In genomic region chr11:7955191-7955590, GRCh38 we compare ENCODE assay signal across 34 cellular contexts. TPM values are rescaled to one million over a fixed set of nuclear protein-coding genes. Genes with fewer than 3 reads are reported as not detected.
"Had no signal": no experiment of that assay in that cellular context is flagged by ENCODE, and none has a peak within 500 bp of the region (broad histone marks: within the 10 kb centered on the region; RNA-seq: fewer than 3 reads in every experiment).

No MANE protein-coding gene starts in this region.

- H3K27ac Mint-ChIP-seq: natural killer cell; nephron; neural progenitor cell; progenitor cell of endocrine pancreas; stimulated activated effector memory CD8-positive, alpha-beta T cell treated with anti-CD3 and anti-CD28 coated beads, Interleukin-12 subunit alpha, Interleukin-12 subunit beta, amount 100 ng/mL, for 72 hours; stimulated activated naive B cell treated with anti-CD40 and anti-IgM and Interleukin-4, amounts not matched to agents 10 μg/mL and 1 μg/mL and 100 μg/mL, for 72 hours; stimulated activated naive CD8-positive, alpha-beta T cell treated with anti-CD3 and anti-CD28 coated beads, Interleukin-15, amount 100 ng/mL, for 72 hours had no signal

- H3K9me3 ChIP-seq: ovary, psoas muscle, right lobe of liver, thoracic aorta, thyroid gland, upper lobe of left lung, vagina had no signal

- H3K27me3 Mint-ChIP-seq: progenitor cell of endocrine pancreas had no signal

- H3K4me3 ChIP-seq: neural progenitor cell, ovary, psoas muscle, right lobe of liver, sigmoid colon, thoracic aorta, thyroid gland, tibial nerve, upper lobe of left lung, vagina had no signal

- H3K4me1 ChIP-seq: neural progenitor cell, parathyroid adenoma, psoas muscle, right lobe of liver, sigmoid colon, thyroid gland, tibial nerve, upper lobe of left lung, vagina had no signal

- H3K27me3 ChIP-seq: neural progenitor cell, ovary, right lobe of liver, sigmoid colon, thyroid gland, tibial nerve, upper lobe of left lung, vagina had no signal

- H3K9me3 Mint-ChIP-seq: nephron; neural progenitor cell; stimulated activated naive B cell treated with anti-CD40 and anti-IgM and Interleukin-4, amounts not matched to agents 10 μg/mL and 1 μg/mL and 100 μg/mL, for 72 hours; stimulated activated naive CD8-positive, alpha-beta T cell treated with anti-CD3 and anti-CD28 coated beads, Interleukin-15, amount 100 ng/mL, for 72 hours had no signal

- H3K27ac ChIP-seq: neural progenitor cell, ovary, parathyroid adenoma, psoas muscle, right lobe of liver, sigmoid colon, thoracic aorta, thyroid gland, tibial nerve, upper lobe of left lung, vagina had no signal

- H3K36me3 Mint-ChIP-seq: natural killer cell; neural progenitor cell; stimulated activated effector memory CD8-positive, alpha-beta T cell treated with anti-CD3 and anti-CD28 coated beads, Interleukin-12 subunit alpha, Interleukin-12 subunit beta, amount 100 ng/mL, for 72 hours; stimulated activated naive B cell treated with anti-CD40 and anti-IgM and Interleukin-4, amounts not matched to agents 10 μg/mL and 1 μg/mL and 100 μg/mL, for 72 hours had no signal

- H3K36me3 ChIP-seq: neural progenitor cell, ovary, right lobe of liver, sigmoid colon, thoracic aorta, thyroid gland, tibial nerve, upper lobe of left lung, vagina had no signal

- H3K4me1 Mint-ChIP-seq: natural killer cell; nephron; neural progenitor cell; stimulated activated effector memory CD8-positive, alpha-beta T cell treated with anti-CD3 and anti-CD28 coated beads, Interleukin-12 subunit alpha, Interleukin-12 subunit beta, amount 100 ng/mL, for 72 hours; stimulated activated naive B cell treated with anti-CD40 and anti-IgM and Interleukin-4, amounts not matched to agents 10 μg/mL and 1 μg/mL and 100 μg/mL, for 72 hours; stimulated activated naive CD8-positive, alpha-beta T cell treated with anti-CD3 and anti-CD28 coated beads, Interleukin-15, amount 100 ng/mL, for 72 hours had no signal

- FAIRE-seq: small intestine, urothelium cell line had no signal

- DNase-seq: natural killer cell; occipital lobe; ovary; posterior cingulate gyrus; psoas muscle; right cardiac atrium; right lobe of liver; sigmoid colon; small intestine; stimulated activated CD4-positive, alpha-beta T cell treated with anti-CD3 and anti-CD28 coated beads, Interleukin-15, amount 100 ng/mL, for 24 hours; stimulated activated CD4-positive, alpha-beta T cell treated with anti-CD3 and anti-CD28 coated beads, Interleukin-2, amount 100 ng/mL, for 24 hours; stimulated activated CD4-positive, alpha-beta T cell treated with anti-CD3 and anti-CD28 coated beads, Interleukin-2, amount 100 ng/mL, for 48 hours; stimulated activated CD4-positive, alpha-beta T cell treated with anti-CD3 and anti-CD28 coated beads, Interleukin-4, amount 100 ng/mL, for 24 hours; stimulated activated naive B cell treated with anti-CD40 and anti-IgM and Interleukin-4, amounts not matched to agents 10 μg/mL and 1 μg/mL and 100 μg/mL, for 72 hours; stimulated activated naive CD8-positive, alpha-beta T cell treated with anti-CD3 and anti-CD28 coated beads, Interleukin-15, amount 100 ng/mL, for 72 hours; stimulated activated naive CD8-positive, alpha-beta T cell treated with anti-CD3 and anti-CD28 coated beads, Interleukin-15, Interleukin-2, amounts not matched to agents 100 U/mL and 50 U/mL, for 24 hours; substantia nigra; thyroid gland; trophoblast cell; upper lobe of left lung had no signal

- ATAC-seq: natural killer cell; psoas muscle; right cardiac atrium; right lobe of liver; stimulated activated effector memory CD8-positive, alpha-beta T cell treated with anti-CD3 and anti-CD28 coated beads, Interleukin-12 subunit alpha, Interleukin-12 subunit beta, amount 100 ng/mL, for 72 hours; stimulated activated naive B cell treated with anti-CD40 and anti-IgM and Interleukin-4, amounts not matched to agents 10 μg/mL and 1 μg/mL and 100 μg/mL, for 72 hours; stimulated activated naive CD8-positive, alpha-beta T cell treated with anti-CD3 and anti-CD28 coated beads, Interleukin-15, amount 100 ng/mL, for 72 hours; stimulated activated naive CD8-positive, alpha-beta T cell treated with anti-CD3 and anti-CD28 coated beads, Interleukin-15, Interleukin-2, amounts not matched to agents 100 U/mL and 50 U/mL, for 24 hours had no signal

- H3K4me3 Mint-ChIP-seq: natural killer cell; nephron; neural progenitor cell; stimulated activated effector memory CD8-positive, alpha-beta T cell treated with anti-CD3 and anti-CD28 coated beads, Interleukin-12 subunit alpha, Interleukin-12 subunit beta, amount 100 ng/mL, for 72 hours; stimulated activated naive B cell treated with anti-CD40 and anti-IgM and Interleukin-4, amounts not matched to agents 10 μg/mL and 1 μg/mL and 100 μg/mL, for 72 hours; stimulated activated naive CD8-positive, alpha-beta T cell treated with anti-CD3 and anti-CD28 coated beads, Interleukin-15, amount 100 ng/mL, for 72 hours had no signal

RNA-seq across cellular contexts. Expression of gene NLRP10, which starts 10.1 kb away (rescaled TPM):
- total RNA-seq: natural killer cell, occipital lobe, ovary, progenitor cell of endocrine pancreas, psoas muscle, right cardiac atrium, right lobe of liver, sigmoid colon, skeletal muscle tissue, temporal lobe, thyroid gland, upper lobe of left lung, ureter, vagina had no signal
- polyA plus RNA-seq: neural cell, ovary, psoas muscle, right cardiac atrium, sigmoid colon, small intestine had no signal

RNA-seq across cellular contexts. Expression of gene OR10A3, which starts 13.7 kb away (rescaled TPM):
- total RNA-seq: natural killer cell, occipital lobe, ovary, progenitor cell of endocrine pancreas, psoas muscle, right cardiac atrium, right lobe of liver, sigmoid colon, skeletal muscle tissue, temporal lobe, thoracic aorta, thyroid gland, tibial nerve, upper lobe of left lung, ureter, vagina had no signal
- polyA plus RNA-seq: neural cell, ovary, psoas muscle, right cardiac atrium, sigmoid colon, small intestine had no signal

RNA-seq across cellular contexts. Expression of gene OR10A6, which starts 24.1 kb away (rescaled TPM):
- total RNA-seq: natural killer cell, occipital lobe, ovary, progenitor cell of endocrine pancreas, psoas muscle, renal cortical epithelial cell, right cardiac atrium, right lobe of liver, sigmoid colon, skeletal muscle tissue, temporal lobe, thoracic aorta, thyroid gland, tibial nerve, upper lobe of left lung, ureter, vagina had no signal
- polyA plus RNA-seq: neural cell, ovary, psoas muscle, right cardiac atrium, sigmoid colon, small intestine had no signal
